ENCODE assay signal across 1 cellular context in genomic region chr2:231235217-231235616, GRCh38.
TF ChIP-seq lines count a peak whose summit lies in the region.

No MANE protein-coding gene starts in this region.

TF ChIP-seq in K562, 482 proteins besides CTCF, POLR2A, EP300 and RAD21 (continued from another document and continues in another):
- TF ChIP-seq CHAMP1 (IDR thresholded peaks at IDR 0.05), result no peak
- TF ChIP-seq ZNF79 (CRISPR knock-in tag; IDR thresholded peaks at IDR 0.05; ENCODE audit: low read depth), result no peak
- no peak for TF ChIP-seq USF1 (CRISPR knock-in tag; IDR thresholded peaks at IDR 0.05)
- no peak for TF ChIP-seq NUFIP1 (IDR thresholded peaks at IDR 0.05; ENCODE audit: partially characterized antibody)
- TF ChIP-seq SNAPC5 (CRISPR knock-in tag; IDR thresholded peaks at IDR 0.05), result no peak
- TF ChIP-seq E2F6 (IDR thresholded peaks at IDR 0.05; ENCODE audit: borderline replicate concordance in 1 of 2, extremely low read depth in 1 of 2, insufficient read depth in 1 of 2, insufficient read length in 1 of 2, low read depth in 1 of 2, low read length in 1 of 2, poor library complexity in 1 of 2, severe bottlenecking in 1 of 2), result no peak
- no peak for TF ChIP-seq ESRRA (IDR thresholded peaks at IDR 0.05; ENCODE audit: borderline replicate concordance, low read depth)
- no peak for TF ChIP-seq FUS (optimal IDR thresholded peaks at IDR 0.05; ENCODE audit: low read depth, low read length)
- no peak for TF ChIP-seq CBX5 (IDR thresholded peaks at IDR 0.05; ENCODE audit: borderline replicate concordance, low read depth)
- TF ChIP-seq NCOR1 (IDR thresholded peaks at IDR 0.05), result peak; percentile 63; the same call in 1 of the 2 replicates
- no peak for TF ChIP-seq FOXJ3 (CRISPR knock-in tag; IDR thresholded peaks at IDR 0.05)
- TF ChIP-seq POLR2AphosphoS5 (IDR thresholded peaks at IDR 0.05; ENCODE audit: control insufficient read depth, insufficient read depth, low read depth, low read length), result peak; percentile 46; the same call in 1 of the 2 replicates
- no peak for TF ChIP-seq ZBTB1 (CRISPR knock-in tag; IDR thresholded peaks at IDR 0.05; ENCODE audit: borderline replicate concordance, low read depth)
- TF ChIP-seq SREBF1 (IDR thresholded peaks at IDR 0.05; ENCODE audit: borderline replicate concordance, low read depth, low read length), result no peak
- TF ChIP-seq IRF2 (CRISPR knock-in tag; IDR thresholded peaks at IDR 0.05), result no peak
- peak; percentile 74 for TF ChIP-seq CBFA2T2 (conservative IDR thresholded peaks at IDR 0.05)
- TF ChIP-seq ZNF449 (CRISPR knock-in tag; IDR thresholded peaks at IDR 0.05), result no peak
- TF ChIP-seq CHD2 (IDR thresholded peaks at IDR 0.05; ENCODE audit: low read depth, low read length), result no peak
- TF ChIP-seq SNRNP70 (optimal IDR thresholded peaks at IDR 0.05; ENCODE audit: low read depth, low read length), result no peak
- TF ChIP-seq RFX1 (IDR thresholded peaks at IDR 0.05), result no peak
- TF ChIP-seq RBBP5 (IDR thresholded peaks at IDR 0.05; ENCODE audit: borderline replicate concordance, insufficient read depth, low read length, poor library complexity, severe bottlenecking), result no peak
- no peak for TF ChIP-seq ZNF282 (CRISPR knock-in tag; IDR thresholded peaks at IDR 0.05)
- no peak for TF ChIP-seq ZBTB40 (IDR thresholded peaks at IDR 0.05)
- no peak for TF ChIP-seq ZBTB40 (CRISPR knock-in tag; IDR thresholded peaks at IDR 0.05)
- no peak for TF ChIP-seq DNMT1 (IDR thresholded peaks at IDR 0.05)
- TF ChIP-seq ZFPM2 (CRISPR knock-in tag; IDR thresholded peaks at IDR 0.05), result no peak
- 0 out of 2 replicates have a peak, but pooled peaks have one; percentile 15 for TF ChIP-seq SMARCA4 (IDR thresholded peaks at IDR 0.05)
- TF ChIP-seq HNRNPLL (IDR thresholded peaks at IDR 0.05; ENCODE audit: low read depth, low read length, poor library complexity, severe bottlenecking), result no peak
- no peak for TF ChIP-seq ZNF592 (IDR thresholded peaks at IDR 0.05)
- TF ChIP-seq TCF3 (CRISPR knock-in tag; IDR thresholded peaks at IDR 0.05), result peak; percentile 86
- peak; percentile 75 for TF ChIP-seq TEAD4 (IDR thresholded peaks at IDR 0.05; ENCODE audit: low read length)
- TF ChIP-seq TEAD4 (CRISPR knock-in tag; IDR thresholded peaks at IDR 0.05; ENCODE audit: borderline replicate concordance), result no peak
- TF ChIP-seq SMARCA5 (IDR thresholded peaks at IDR 0.05), result no peak
- no peak for TF ChIP-seq CCNT2 (IDR thresholded peaks at IDR 0.05; ENCODE audit: borderline replicate concordance, extremely low read depth, insufficient read length, low read depth, low read length)
- no peak for TF ChIP-seq ATF7 (IDR thresholded peaks at IDR 0.05)
- TF ChIP-seq HINFP (tag; conservative IDR thresholded peaks at IDR 0.05; ENCODE audit: low read depth), result no peak
- peak; percentile 33; the same call in 1 of the 2 replicates for TF ChIP-seq MAX (CRISPR knock-in tag; IDR thresholded peaks at IDR 0.05)
- no peak for TF ChIP-seq LCOR (CRISPR knock-in tag; IDR thresholded peaks at IDR 0.05)
- no peak for TF ChIP-seq LARP7 (IDR thresholded peaks at IDR 0.05)
- no peak for TF ChIP-seq ZNF780A (CRISPR knock-in tag; IDR thresholded peaks at IDR 0.05)
- no peak for TF ChIP-seq ZBTB2 (IDR thresholded peaks at IDR 0.05)
